30 cellular contexts compared by ENCODE assay signal in genomic region chr21:43934716-43935705, GRCh38.
DNase-seq lines count a peak whose midpoint lies in the region; ATAC-seq and TF ChIP-seq lines count a peak whose summit lies in the region.
"Had no signal": no experiment of that assay in that cellular context is flagged by ENCODE, and none has a peak within 500 bp of the region (broad histone marks: within the 10 kb centered on the region; RNA-seq: fewer than 3 reads in every experiment).

No MANE protein-coding gene starts in this region.

- H3K27ac ChIP-seq in GM23338 (ENCODE audit: low read depth) (no peak overlapping the region), psoas muscle (peak overlapping the region; percentile 70)
- H3K27ac ChIP-seq: A549, vagina had no signal

- no peaks in the 10 kb centered on the region for H4K20me1 ChIP-seq in GM23338 (replicated peaks; ENCODE audit: insufficient read depth)

- H3K36me3 Mint-ChIP-seq in GM23338 (ENCODE audit: low read depth) = no peaks in the 10 kb centered on the region
- H3K36me3 Mint-ChIP-seq in WTC11 = no peaks in the 10 kb centered on the region
- H3K36me3 Mint-ChIP-seq in glutamatergic neuron (ENCODE audit: unreplicated experiment) = no peaks in the 10 kb centered on the region
- peaks cover 3% of the 10 kb centered on the region for H3K36me3 Mint-ChIP-seq in activated naive CD4-positive, alpha-beta T cell treated with anti-CD3 and anti-CD28 coated beads, Interleukin-2, amount 10 ng/mL, durations not matched to agents 7 days and 5 days
- H3K36me3 Mint-ChIP-seq: natural killer cell treated with Interleukin-12 subunit alpha and Interleukin-12 subunit beta and Interleukin-15 and Interleukin-18, amount 100 ng/mL, for 72 hours had no signal

- H3K27ac Mint-ChIP-seq in GM23338 (no peak overlapping the region), WTC11 (peak overlapping the region; percentile 32; the same call in 1 of the 2 replicates), glutamatergic neuron (ENCODE audit: unreplicated experiment) (no peak overlapping the region)
- no peak overlapping the region for H3K27ac Mint-ChIP-seq in activated naive CD4-positive, alpha-beta T cell treated with anti-CD3 and anti-CD28 coated beads, Interleukin-2, amount 10 ng/mL, durations not matched to agents 7 days and 5 days
- H3K27ac Mint-ChIP-seq: activated B cell treated with CpG ODN at 0.5 μM for 24 hours; activated naive CD8-positive, alpha-beta T cell treated with anti-CD3 and anti-CD28 coated beads, Interleukin-2, amount 50 U/mL, for 24 hours; activated T-cell treated with anti-CD3 and anti-CD28 coated beads, Interleukin-2, amount 50 U/mL, for 24 hours; natural killer cell treated with Interleukin-12 subunit alpha and Interleukin-12 subunit beta and Interleukin-15 and Interleukin-18, amount 100 ng/mL, for 72 hours; stimulated activated memory B cell treated with anti-CD40 and anti-IgM and Interleukin-4, amounts not matched to agents 10 μg/mL and 1 μg/mL and 100 μg/mL, for 72 hours had no signal

- peaks cover 20% of the 10 kb centered on the region for H3K27me3 Mint-ChIP-seq in GM23338 (ENCODE audit: insufficient read depth, low read depth, poor library complexity)
- no peaks in the 10 kb centered on the region for H3K27me3 Mint-ChIP-seq in WTC11 (ENCODE audit: low read depth)
- H3K27me3 Mint-ChIP-seq in glutamatergic neuron (ENCODE audit: unreplicated experiment) = peaks cover 15% of the 10 kb centered on the region
- H3K27me3 Mint-ChIP-seq in activated naive CD4-positive, alpha-beta T cell treated with anti-CD3 and anti-CD28 coated beads, Interleukin-2, amount 10 ng/mL, durations not matched to agents 7 days and 5 days = no peaks in the 10 kb centered on the region
- H3K27me3 Mint-ChIP-seq: activated B cell treated with CpG ODN at 0.5 μM for 24 hours; activated naive CD8-positive, alpha-beta T cell treated with anti-CD3 and anti-CD28 coated beads, Interleukin-2, amount 50 U/mL, for 24 hours; activated T-cell treated with anti-CD3 and anti-CD28 coated beads, Interleukin-2, amount 50 U/mL, for 24 hours; CD4-positive, CD25-positive, alpha-beta regulatory T cell; natural killer cell treated with Interleukin-12 subunit alpha and Interleukin-12 subunit beta and Interleukin-15 and Interleukin-18, amount 100 ng/mL, for 72 hours; stimulated activated memory B cell treated with anti-CD40 and anti-IgM and Interleukin-4, amounts not matched to agents 10 μg/mL and 1 μg/mL and 100 μg/mL, for 72 hours had no signal

- ATAC-seq in GM23338 (peak; percentile 9; the same call in 2 of the 3 replicates), WTC11 (no peak), psoas muscle (peak in 1 of 4 donors; percentile 31), GM19351 (IDR thresholded peaks at IDR 0.05; ENCODE audit: unreplicated experiment) (no peak), HG02763 (IDR thresholded peaks at IDR 0.05; ENCODE audit: unreplicated experiment) (no peak)
- ATAC-seq: A549; activated naive CD8-positive, alpha-beta T cell treated with anti-CD3 and anti-CD28 coated beads, Interleukin-2, amount 50 U/mL, for 24 hours; heart left ventricle; natural killer cell treated with Interleukin-12 subunit alpha and Interleukin-12 subunit beta and Interleukin-15 and Interleukin-18, amount 100 ng/mL, for 72 hours; stimulated activated memory B cell treated with anti-CD40 and anti-IgM and Interleukin-4, amounts not matched to agents 10 μg/mL and 1 μg/mL and 100 μg/mL, for 72 hours had no signal

- H3K79me2 ChIP-seq in GM23338 (replicated peaks; ENCODE audit: insufficient read depth) = no peaks in the 10 kb centered on the region

- no peaks in the 10 kb centered on the region; the same call in 1 of the 2 replicates for H3K4me1 ChIP-seq in GM23338 (ENCODE audit: insufficient read depth)
- peaks cover 47% of the 10 kb centered on the region for H3K4me1 ChIP-seq in psoas muscle

- 92 to 95% (median 93%) methylated on average over 41 of the region's 41 CpGs for WGBS in psoas muscle, 3 donors

- no peaks in the 10 kb centered on the region for H3K27me3 ChIP-seq in GM23338 (ENCODE audit: insufficient read depth)
- H3K27me3 ChIP-seq in psoas muscle (ENCODE audit: insufficient read depth in 3 of 3, low read length in 2 of 3) = no peaks in the 10 kb centered on the region
- H3K27me3 ChIP-seq: esophagus muscularis mucosa, heart left ventricle, suprapubic skin, vagina had no signal

- no peak overlapping the region for H2AFZ ChIP-seq in GM23338

- DNase-seq in GM23338 (ENCODE audit: low spot score) (no peak), WTC11 (ENCODE audit: low spot score) (no peak), glutamatergic neuron (peak; percentile 27), psoas muscle (peak in 1 of 2 donors; percentile 64), NCI-H226 (no peak)
- no peak for DNase-seq in activated naive CD4-positive, alpha-beta T cell treated with anti-CD3 and anti-CD28 coated beads, Interleukin-2, amount 10 ng/mL, durations not matched to agents 7 days and 5 days
- DNase-seq: activated B cell treated with CpG ODN at 0.5 μM for 24 hours; activated gamma-delta T cell; activated naive CD8-positive, alpha-beta T cell treated with anti-CD3 and anti-CD28 coated beads, Interleukin-2, amount 50 U/mL, for 24 hours; activated T-cell treated with anti-CD3 and anti-CD28 coated beads, Interleukin-2, amount 50 U/mL, for 24 hours; AML-193; CD4-positive, CD25-positive, alpha-beta regulatory T cell; dermis blood vessel endothelial cell; DND-41; foreskin fibroblast; NCI-H1048; NCI-H1694; NCI-H82; SIG-M5 had no signal

- H3F3A ChIP-seq in GM23338 (replicated peaks; ENCODE audit: low read depth) = no peaks in the 10 kb centered on the region

- H3K9me3 Mint-ChIP-seq in GM23338 (no peaks in the 10 kb centered on the region), WTC11 (no peaks in the 10 kb centered on the region), glutamatergic neuron (ENCODE audit: unreplicated experiment) (peaks cover 11% of the 10 kb centered on the region)
- no peaks in the 10 kb centered on the region for H3K9me3 Mint-ChIP-seq in activated naive CD4-positive, alpha-beta T cell treated with anti-CD3 and anti-CD28 coated beads, Interleukin-2, amount 10 ng/mL, durations not matched to agents 7 days and 5 days
- H3K9me3 Mint-ChIP-seq: activated B cell treated with CpG ODN at 0.5 μM for 24 hours; activated naive CD8-positive, alpha-beta T cell treated with anti-CD3 and anti-CD28 coated beads, Interleukin-2, amount 50 U/mL, for 24 hours; activated T-cell treated with anti-CD3 and anti-CD28 coated beads, Interleukin-2, amount 50 U/mL, for 24 hours; CD4-positive, CD25-positive, alpha-beta regulatory T cell; natural killer cell treated with Interleukin-12 subunit alpha and Interleukin-12 subunit beta and Interleukin-15 and Interleukin-18, amount 100 ng/mL, for 72 hours had no signal

- H3K4me3 ChIP-seq in GM23338 (no peak overlapping the region), psoas muscle (no peak overlapping the region)
- H3K4me3 ChIP-seq: A549, esophagus muscularis mucosa, HAP-1, heart left ventricle, lung, suprapubic skin, vagina had no signal

- H3K4me3 Mint-ChIP-seq in GM23338 (no peak overlapping the region), WTC11 (no peak overlapping the region), glutamatergic neuron (ENCODE audit: unreplicated experiment) (no peak overlapping the region)
- no peak overlapping the region for H3K4me3 Mint-ChIP-seq in activated naive CD4-positive, alpha-beta T cell treated with anti-CD3 and anti-CD28 coated beads, Interleukin-2, amount 10 ng/mL, durations not matched to agents 7 days and 5 days
- H3K4me3 Mint-ChIP-seq: activated B cell treated with CpG ODN at 0.5 μM for 24 hours; activated naive CD8-positive, alpha-beta T cell treated with anti-CD3 and anti-CD28 coated beads, Interleukin-2, amount 50 U/mL, for 24 hours; activated T-cell treated with anti-CD3 and anti-CD28 coated beads, Interleukin-2, amount 50 U/mL, for 24 hours; natural killer cell treated with Interleukin-12 subunit alpha and Interleukin-12 subunit beta and Interleukin-15 and Interleukin-18, amount 100 ng/mL, for 72 hours; stimulated activated memory B cell treated with anti-CD40 and anti-IgM and Interleukin-4, amounts not matched to agents 10 μg/mL and 1 μg/mL and 100 μg/mL, for 72 hours had no signal

- no peaks in the 10 kb centered on the region for H3K9me3 ChIP-seq in psoas muscle
- H3K9me3 ChIP-seq: A549, esophagus muscularis mucosa, HAP-1, suprapubic skin, vagina had no signal

- H3K4me2 ChIP-seq in GM23338 = no peak overlapping the region
- H3K4me2 ChIP-seq: A549 had no signal

- TF ChIP-seq CTCF in GM23338 (conservative IDR thresholded peaks at IDR 0.05; ENCODE audit: low read depth in 2 of 2) (no peak; a peak in 1 of 4 replicates), WTC11 (IDR thresholded peaks at IDR 0.05) (no peak), glutamatergic neuron (IDR thresholded peaks at IDR 0.05; ENCODE audit: partially characterized antibody, unreplicated experiment) (no peak), psoas muscle (IDR thresholded peaks at IDR 0.05) (no peak)

- peaks cover 9% of the 10 kb centered on the region for H3K4me1 Mint-ChIP-seq in GM23338
- peaks cover 10% of the 10 kb centered on the region for H3K4me1 Mint-ChIP-seq in WTC11
- peaks cover 25% of the 10 kb centered on the region for H3K4me1 Mint-ChIP-seq in glutamatergic neuron (ENCODE audit: low read depth, unreplicated experiment)
- H3K4me1 Mint-ChIP-seq in activated naive CD4-positive, alpha-beta T cell treated with anti-CD3 and anti-CD28 coated beads, Interleukin-2, amount 10 ng/mL, durations not matched to agents 7 days and 5 days = peaks cover 16% of the 10 kb centered on the region

- H3K36me3 ChIP-seq in GM23338 (ENCODE audit: insufficient read depth) (no peaks in the 10 kb centered on the region), psoas muscle (ENCODE audit: insufficient read depth in 1 of 2, low read depth in 1 of 2) (no peaks in the 10 kb centered on the region)
- H3K36me3 ChIP-seq: HAP-1, vagina had no signal

- intact Hi-C loops in psoas muscle (cut with DNase I) = loop anchor here in 1 of 2 donors (5.0 kb wide), 2 partner anchors 73 to 123 kb away; no protein-coding TSS in a partner anchor

- no peaks in the 10 kb centered on the region for H3K9me2 ChIP-seq in GM23338 (ENCODE audit: insufficient read depth)

- CTCF ChIA-PET in WTC11 (lab: Charles Lee) = interaction anchor here (0.7 to 1.8 kb wide), 4 partner anchors 41 to 145 kb away, joined by 4 to 7 read pairs (median 6); partner anchors contain the start of gene RRP1
- CTCF ChIA-PET in activated naive CD4-positive, alpha-beta T cell treated with anti-CD3 and anti-CD28 coated beads, Interleukin-2, amount 10 ng/mL, durations not matched to agents 7 days and 5 days (lab: Charles Lee) = interaction anchor here (1.1 to 2.8 kb wide), 2 partner anchors 14 to 124 kb away, joined by 3 to 7 read pairs; no protein-coding TSS in a partner anchor

- POLR2A ChIA-PET in WTC11 (lab: Charles Lee) = interaction anchor here (0.5 kb wide), 1 partner anchor 41 kb away, joined by 7 read pairs; no protein-coding TSS in a partner anchor

TF ChIP-seq in WTC11, 78 proteins besides CTCF, POLR2A, EP300 and RAD21 (continues in another document):
- no peak for TF ChIP-seq FOXJ3 (CRISPR knock-in tag; IDR thresholded peaks at IDR 0.05; ENCODE audit: borderline replicate concordance)
- no peak for TF ChIP-seq ELF4 (CRISPR knock-in tag; IDR thresholded peaks at IDR 0.05; ENCODE audit: low read depth)
